Comparison of ENCODE assay signal across 1 cellular context in the genomic region with DNA sequence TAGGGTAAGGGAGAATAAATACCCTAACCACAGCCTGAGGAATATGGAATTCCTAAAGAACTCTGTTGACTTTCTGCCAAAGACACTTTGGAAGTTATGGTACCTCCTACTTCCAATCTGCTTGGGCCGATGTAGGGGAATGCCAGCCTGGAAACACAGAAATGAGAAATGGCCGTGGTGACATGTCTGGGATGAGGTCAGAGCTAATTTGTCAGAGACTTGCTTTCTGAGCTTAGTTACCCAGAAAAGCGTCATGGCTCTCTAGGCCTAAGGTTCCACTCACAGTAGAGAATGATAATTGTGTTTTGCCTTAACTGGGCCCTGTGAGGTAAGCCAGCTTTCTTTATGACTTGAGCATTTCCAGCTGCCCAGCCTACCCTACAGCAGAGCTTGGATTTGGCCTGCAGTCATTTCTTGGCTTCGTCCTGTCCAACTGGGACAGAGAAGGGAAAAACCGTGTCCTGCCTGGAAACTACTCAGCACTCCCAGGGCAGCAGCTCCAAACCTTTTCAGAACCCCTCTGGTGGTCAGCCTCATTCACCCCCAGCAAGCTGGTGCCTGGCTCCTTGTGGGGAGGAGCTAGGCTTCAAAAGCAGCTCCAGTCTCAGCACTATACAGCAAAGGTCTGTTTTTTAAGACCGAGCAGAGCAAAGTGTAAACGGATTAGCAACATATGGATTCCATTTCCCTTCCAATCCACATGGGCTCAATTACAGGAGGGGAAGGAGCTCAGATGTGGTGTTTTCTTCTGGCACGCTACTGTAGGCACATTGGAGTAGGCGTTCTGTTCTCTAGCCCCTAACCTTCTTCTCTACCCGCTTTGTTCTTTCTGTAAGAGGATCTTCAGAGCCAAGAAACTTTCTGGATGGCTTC.
TF ChIP-seq lines count a peak whose summit lies in the region.

No MANE protein-coding gene starts in this region.

TF ChIP-seq in IMR-90, 13 proteins besides CTCF, POLR2A, EP300 and RAD21:
- TF ChIP-seq, protein P1, sequence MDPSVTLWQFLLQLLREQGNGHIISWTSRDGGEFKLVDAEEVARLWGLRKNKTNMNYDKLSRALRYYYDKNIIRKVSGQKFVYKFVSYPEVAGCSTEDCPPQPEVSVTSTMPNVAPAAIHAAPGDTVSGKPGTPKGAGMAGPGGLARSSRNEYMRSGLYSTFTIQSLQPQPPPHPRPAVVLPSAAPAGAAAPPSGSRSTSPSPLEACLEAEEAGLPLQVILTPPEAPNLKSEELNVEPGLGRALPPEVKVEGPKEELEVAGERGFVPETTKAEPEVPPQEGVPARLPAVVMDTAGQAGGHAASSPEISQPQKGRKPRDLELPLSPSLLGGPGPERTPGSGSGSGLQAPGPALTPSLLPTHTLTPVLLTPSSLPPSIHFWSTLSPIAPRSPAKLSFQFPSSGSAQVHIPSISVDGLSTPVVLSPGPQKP (IDR thresholded peaks at IDR 0.05; ENCODE audit: borderline replicate concordance, low read depth, low read length): no peak
- TF ChIP-seq, protein P2, sequence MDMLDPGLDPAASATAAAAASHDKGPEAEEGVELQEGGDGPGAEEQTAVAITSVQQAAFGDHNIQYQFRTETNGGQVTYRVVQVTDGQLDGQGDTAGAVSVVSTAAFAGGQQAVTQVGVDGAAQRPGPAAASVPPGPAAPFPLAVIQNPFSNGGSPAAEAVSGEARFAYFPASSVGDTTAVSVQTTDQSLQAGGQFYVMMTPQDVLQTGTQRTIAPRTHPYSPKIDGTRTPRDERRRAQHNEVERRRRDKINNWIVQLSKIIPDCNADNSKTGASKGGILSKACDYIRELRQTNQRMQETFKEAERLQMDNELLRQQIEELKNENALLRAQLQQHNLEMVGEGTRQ (IDR thresholded peaks at IDR 0.05; ENCODE audit: low read depth, low read length): no peak
- no peak for TF ChIP-seq BHLHE40 (IDR thresholded peaks at IDR 0.05; ENCODE audit: low read depth, low read length)
- TF ChIP-seq NFE2L2 (IDR thresholded peaks at IDR 0.05; ENCODE audit: low read depth, low read length): no peak
- no peak for TF ChIP-seq MXI1 (IDR thresholded peaks at IDR 0.05; ENCODE audit: borderline replicate concordance, low read depth, low read length)
- no peak for TF ChIP-seq CHD1 (IDR thresholded peaks at IDR 0.05; ENCODE audit: low read depth, low read length)
- no peak for TF ChIP-seq SMC3 (IDR thresholded peaks at IDR 0.05; ENCODE audit: low read depth, low read length)
- no peak for TF ChIP-seq RCOR1 (IDR thresholded peaks at IDR 0.05; ENCODE audit: insufficient replicate concordance, low read length)
- TF ChIP-seq FOS (IDR thresholded peaks at IDR 0.05; ENCODE audit: low read depth, low read length): no peak
- TF ChIP-seq CEBPB (IDR thresholded peaks at IDR 0.05; ENCODE audit: low read depth, low read length): no peak
- TF ChIP-seq MAFK (IDR thresholded peaks at IDR 0.05; ENCODE audit: low read depth, low read length): no peak
- no peak for TF ChIP-seq RFX5 (IDR thresholded peaks at IDR 0.05; ENCODE audit: low read depth, low read length)
